Comparison of ENCODE assay signal across 8 cellular contexts in the genomic region with DNA sequence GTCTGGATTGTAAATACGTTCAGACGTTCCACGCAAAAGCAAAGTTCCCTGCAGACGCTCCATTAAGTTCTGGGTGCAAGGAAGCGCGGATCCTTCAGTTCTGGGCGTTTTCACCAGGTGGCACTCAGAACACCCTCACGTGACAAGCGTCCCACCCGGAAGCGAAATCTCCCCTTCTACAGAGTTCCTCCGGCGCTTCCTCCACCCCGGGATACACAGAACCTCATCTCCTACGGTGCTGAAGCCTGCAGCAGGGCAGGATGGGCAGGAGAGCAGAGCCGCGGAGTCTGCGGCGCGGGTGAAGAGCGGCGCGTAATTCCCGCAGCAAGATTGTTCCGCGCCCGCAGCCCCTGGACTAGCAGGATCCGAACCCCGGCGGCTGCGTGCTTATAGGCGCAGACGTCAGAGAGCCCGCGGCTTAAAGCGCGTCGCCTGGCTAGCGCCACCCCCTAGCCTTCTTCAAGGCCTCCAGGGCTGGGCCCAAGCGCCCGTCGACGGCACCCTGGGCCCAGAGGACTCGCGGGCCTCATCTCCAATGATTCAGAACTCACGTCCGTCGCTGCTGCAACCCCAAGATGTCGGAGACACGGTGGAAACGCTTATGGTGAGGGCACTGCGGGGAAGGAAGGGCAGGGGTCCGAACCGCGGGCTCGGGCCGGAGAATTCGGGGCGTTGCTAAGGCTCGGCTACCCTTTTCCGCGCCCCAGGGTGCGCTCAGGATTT. TPM values are rescaled to one million over a fixed set of nuclear protein-coding genes. Genes with fewer than 3 reads are reported as not detected.
DNase-seq lines count a peak whose midpoint lies in the region; ATAC-seq lines count a peak whose summit lies in the region.

A gene with protein sequence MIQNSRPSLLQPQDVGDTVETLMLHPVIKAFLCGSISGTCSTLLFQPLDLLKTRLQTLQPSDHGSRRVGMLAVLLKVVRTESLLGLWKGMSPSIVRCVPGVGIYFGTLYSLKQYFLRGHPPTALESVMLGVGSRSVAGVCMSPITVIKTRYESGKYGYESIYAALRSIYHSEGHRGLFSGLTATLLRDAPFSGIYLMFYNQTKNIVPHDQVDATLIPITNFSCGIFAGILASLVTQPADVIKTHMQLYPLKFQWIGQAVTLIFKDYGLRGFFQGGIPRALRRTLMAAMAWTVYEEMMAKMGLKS (plus strand): TSS at position 181 of the 723 bp plus-strand sequence. CDS start 355 bp downstream, at position 536.

- ATAC-seq in GM21390 (IDR thresholded peaks at IDR 0.05; ENCODE audit: unreplicated experiment), result peak; percentile 70
- ATAC-seq in activated CD8-positive, alpha-beta memory T cell treated with anti-CD3 and anti-CD28 coated beads, Interleukin-2, amount 10 ng/mL, durations not matched to agents 7 days and 5 days, result peak; percentile 82
- peak; percentile 86 for ATAC-seq in esophagus mucosa
- ATAC-seq in naive thymus-derived CD4-positive, alpha-beta T cell, result peak; percentile 86

- CTCF ChIA-PET in CD4-positive, alpha-beta memory T cell (lab: Charles Lee; ENCODE audit: partially characterized antibody), result interaction anchor here (1.1 to 1.9 kb wide), 2 partner anchors 23 to 64 kb away, joined by 3 to 8 read pairs; partner anchors contain the start of gene RPSA
- CTCF ChIA-PET in activated CD8-positive, alpha-beta memory T cell treated with anti-CD3 and anti-CD28 coated beads, Interleukin-2, amount 10 ng/mL, durations not matched to agents 7 days and 5 days (lab: Charles Lee), result interaction anchor here (1.4 to 2.3 kb wide), 3 partner anchors 15 to 95 kb away, joined by 6 to 10 read pairs (median 9); partner anchors contain the start of gene RPSA
- CTCF ChIA-PET in naive thymus-derived CD4-positive, alpha-beta T cell (lab: Charles Lee), result interaction anchor here (1.1 kb wide), 1 partner anchor 25 kb away, joined by 3 read pairs; no protein-coding TSS in a partner anchor

- peak within 1 kb of the TSS; percentile 97 to 100 (median 100) for H3K27ac Mint-ChIP-seq in CD4-positive, alpha-beta memory T cell
- peak within 1 kb of the TSS; percentile 99 for H3K27ac Mint-ChIP-seq in activated CD8-positive, alpha-beta memory T cell treated with anti-CD3 and anti-CD28 coated beads, Interleukin-2, amount 10 ng/mL, durations not matched to agents 7 days and 5 days
- peak within 1 kb of the TSS; percentile 95 to 100 (median 99) for H3K27ac Mint-ChIP-seq in naive thymus-derived CD4-positive, alpha-beta T cell
- peak within 1 kb of the TSS; percentile 100 for H3K27ac Mint-ChIP-seq in stimulated activated naive CD8-positive, alpha-beta T cell treated with anti-CD3 and anti-CD28 coated beads, Interleukin-15, Interleukin-2, amounts not matched to agents 100 ng/mL and 50 ng/mL, for 24 hours

- no peaks in the 10 kb centered on the region for H3K36me3 ChIP-seq in CD4-positive, alpha-beta memory T cell (ENCODE audit: insufficient read depth, low read length)
- H3K36me3 ChIP-seq in HUES64 (ENCODE audit: insufficient read depth, low read length), result no peaks in the 10 kb centered on the region
- H3K36me3 ChIP-seq in naive thymus-derived CD4-positive, alpha-beta T cell (ENCODE audit: control insufficient read depth in 2 of 3, insufficient read depth in 3 of 3, low read length in 3 of 3), result peaks cover 0 to 6% (median 0%) of the 10 kb centered on the region in 3 experiments

- H3K9me3 Mint-ChIP-seq in CD4-positive, alpha-beta memory T cell, result no peaks in the 10 kb centered on the region
- H3K9me3 Mint-ChIP-seq in activated CD8-positive, alpha-beta memory T cell treated with anti-CD3 and anti-CD28 coated beads, Interleukin-2, amount 10 ng/mL, durations not matched to agents 7 days and 5 days (ENCODE audit: low read depth), result no peaks in the 10 kb centered on the region
- H3K9me3 Mint-ChIP-seq in naive thymus-derived CD4-positive, alpha-beta T cell, result peaks cover 0 to 2% (median 0%) of the 10 kb centered on the region in 11 donors
- H3K9me3 Mint-ChIP-seq in stimulated activated naive CD8-positive, alpha-beta T cell treated with anti-CD3 and anti-CD28 coated beads, Interleukin-15, Interleukin-2, amounts not matched to agents 100 ng/mL and 50 ng/mL, for 24 hours, result no peaks in the 10 kb centered on the region

- H3K4me1 Mint-ChIP-seq in CD4-positive, alpha-beta memory T cell, result peaks cover 32 to 53% (median 44%) of the 10 kb centered on the region in 4 donors
- peaks cover 47% of the 10 kb centered on the region for H3K4me1 Mint-ChIP-seq in activated CD8-positive, alpha-beta memory T cell treated with anti-CD3 and anti-CD28 coated beads, Interleukin-2, amount 10 ng/mL, durations not matched to agents 7 days and 5 days
- peaks cover 36 to 59% (median 49%) of the 10 kb centered on the region in 7 donors for H3K4me1 Mint-ChIP-seq in naive thymus-derived CD4-positive, alpha-beta T cell
- peaks cover 51% of the 10 kb centered on the region for H3K4me1 Mint-ChIP-seq in stimulated activated naive CD8-positive, alpha-beta T cell treated with anti-CD3 and anti-CD28 coated beads, Interleukin-15, Interleukin-2, amounts not matched to agents 100 ng/mL and 50 ng/mL, for 24 hours (ENCODE audit: low read depth)

- no peaks in the 10 kb centered on the region for H3K9me3 ChIP-seq in CD4-positive, alpha-beta memory T cell (ENCODE audit: control insufficient read depth in 1 of 2, low read length in 2 of 2)
- no peaks in the 10 kb centered on the region for H3K9me3 ChIP-seq in HUES64 (ENCODE audit: insufficient read depth, low read depth, low read length)
- H3K9me3 ChIP-seq in naive thymus-derived CD4-positive, alpha-beta T cell (ENCODE audit: control insufficient read depth in 2 of 3, low read length in 3 of 3), result no peaks in the 10 kb centered on the region

- no peaks in the 10 kb centered on the region for H3K27me3 Mint-ChIP-seq in CD4-positive, alpha-beta memory T cell
- H3K27me3 Mint-ChIP-seq in activated CD8-positive, alpha-beta memory T cell treated with anti-CD3 and anti-CD28 coated beads, Interleukin-2, amount 10 ng/mL, durations not matched to agents 7 days and 5 days, result no peaks in the 10 kb centered on the region
- H3K27me3 Mint-ChIP-seq in naive thymus-derived CD4-positive, alpha-beta T cell, result no peaks in the 10 kb centered on the region
- H3K27me3 Mint-ChIP-seq in stimulated activated naive CD8-positive, alpha-beta T cell treated with anti-CD3 and anti-CD28 coated beads, Interleukin-15, Interleukin-2, amounts not matched to agents 100 ng/mL and 50 ng/mL, for 24 hours, result no peaks in the 10 kb centered on the region

- DNase-seq in CD4-positive, alpha-beta memory T cell, result peak; percentile 82 to 90 (median 85)
- peak; percentile 91 for DNase-seq in activated CD8-positive, alpha-beta memory T cell treated with anti-CD3 and anti-CD28 coated beads, Interleukin-2, amount 10 ng/mL, durations not matched to agents 7 days and 5 days
- DNase-seq in naive thymus-derived CD4-positive, alpha-beta T cell, result peak; percentile 60 to 86 (median 84)
- DNase-seq in NK-92 treated with Interleukin-12 subunit alpha and Interleukin-12 subunit beta, amount 100 ng/mL, for 24 hours (lab: John Stamatoyannopoulos, UW), result no peak

- POLR2A ChIA-PET in CD4-positive, alpha-beta memory T cell (lab: Charles Lee; ENCODE audit: partially characterized antibody), result interaction anchor here (1.0 to 7.2 kb wide), 4 partner anchors 24 to 1816 kb away, joined by 3 to 75 read pairs (median 4); partner anchors contain the start of genes CTNNB1, GORASP1, RPSA and TTC21A
- POLR2A ChIA-PET in naive thymus-derived CD4-positive, alpha-beta T cell (lab: Charles Lee), result interaction anchor here (0.7 to 2.1 kb wide), 2 partner anchors 24 to 200 kb away, joined by 3 to 25 read pairs; partner anchors contain the start of gene RPSA

- H3K4me1 ChIP-seq in CD4-positive, alpha-beta memory T cell (ENCODE audit: insufficient read depth, low read length), result peaks cover 47% of the 10 kb centered on the region
- peaks cover 15% of the 10 kb centered on the region for H3K4me1 ChIP-seq in HUES64 (ENCODE audit: insufficient read depth, low read length)
- H3K4me1 ChIP-seq in naive thymus-derived CD4-positive, alpha-beta T cell (ENCODE audit: control insufficient read depth in 2 of 2, insufficient read depth in 2 of 2, low read length in 2 of 2), result peaks cover 25 to 39% of the 10 kb centered on the region in 2 donors

- no peaks in the 10 kb centered on the region for H3K27me3 ChIP-seq in CD4-positive, alpha-beta memory T cell (ENCODE audit: insufficient read depth, low read length)
- no peaks in the 10 kb centered on the region for H3K27me3 ChIP-seq in HUES64 (ENCODE audit: insufficient read depth, low read length)
- H3K27me3 ChIP-seq in naive thymus-derived CD4-positive, alpha-beta T cell (ENCODE audit: control insufficient read depth in 2 of 2, insufficient read depth in 2 of 2, low read length in 2 of 2), result no peaks in the 10 kb centered on the region

- H3K9ac ChIP-seq in HUES64 (ENCODE audit: low read depth, low read length), result peak within 1 kb of the TSS; percentile 83

- H3K4me3 ChIP-seq in CD4-positive, alpha-beta memory T cell (ENCODE audit: low read length in 2 of 2), result peak within 1 kb of the TSS; percentile 91 to 92
- peak within 1 kb of the TSS; percentile 84 for H3K4me3 ChIP-seq in HUES64 (ENCODE audit: low read length)
- H3K4me3 ChIP-seq in naive thymus-derived CD4-positive, alpha-beta T cell (ENCODE audit: low read length), result peak within 1 kb of the TSS; percentile 88

- peaks cover 3 to 20% of the 10 kb centered on the region in 2 donors for H3K36me3 Mint-ChIP-seq in CD4-positive, alpha-beta memory T cell
- peaks cover 7% of the 10 kb centered on the region for H3K36me3 Mint-ChIP-seq in activated CD8-positive, alpha-beta memory T cell treated with anti-CD3 and anti-CD28 coated beads, Interleukin-2, amount 10 ng/mL, durations not matched to agents 7 days and 5 days
- peaks cover 0 to 9% (median 0%) of the 10 kb centered on the region in 5 donors for H3K36me3 Mint-ChIP-seq in naive thymus-derived CD4-positive, alpha-beta T cell
- peaks cover 15% of the 10 kb centered on the region for H3K36me3 Mint-ChIP-seq in stimulated activated naive CD8-positive, alpha-beta T cell treated with anti-CD3 and anti-CD28 coated beads, Interleukin-15, Interleukin-2, amounts not matched to agents 100 ng/mL and 50 ng/mL, for 24 hours (ENCODE audit: low read depth)

- under 1% methylated on average over 63 of the region's 63 CpGs for WGBS in HUES64

- peak within 1 kb of the TSS; percentile 96 to 100 (median 98) for H3K4me3 Mint-ChIP-seq in CD4-positive, alpha-beta memory T cell
- H3K4me3 Mint-ChIP-seq in activated CD8-positive, alpha-beta memory T cell treated with anti-CD3 and anti-CD28 coated beads, Interleukin-2, amount 10 ng/mL, durations not matched to agents 7 days and 5 days, result peak within 1 kb of the TSS; percentile 96
- peak within 1 kb of the TSS; percentile 91 to 99 (median 97) for H3K4me3 Mint-ChIP-seq in naive thymus-derived CD4-positive, alpha-beta T cell
- peak within 1 kb of the TSS; percentile 99 for H3K4me3 Mint-ChIP-seq in stimulated activated naive CD8-positive, alpha-beta T cell treated with anti-CD3 and anti-CD28 coated beads, Interleukin-15, Interleukin-2, amounts not matched to agents 100 ng/mL and 50 ng/mL, for 24 hours

- intact Hi-C loops in CD4-positive, alpha-beta memory T cell (cut with micrococcal nuclease), result loop anchor here (1.0 to 10.0 kb wide), 5 partner anchors 276 to 1141 kb away; partner anchors contain the start of genes EIF1B, EXOG, GORASP1 and RPL14
- intact Hi-C loops in naive thymus-derived CD4-positive, alpha-beta T cell (cut with micrococcal nuclease), result loop anchor here (1.0 to 10.0 kb wide), 11 partner anchors 22 to 1249 kb away; partner anchors contain the start of genes EIF1B (in 2 of the 2), ACAA1 (in 1 of the 2), EXOG (in 1 of the 2) and MYD88 (in 1 of the 2)

- peak within 1 kb of the TSS; percentile 93 for H3K27ac ChIP-seq in CD4-positive, alpha-beta memory T cell (ENCODE audit: low read depth, low read length)
- peak within 1 kb of the TSS; percentile 86 for H3K27ac ChIP-seq in HUES64 (ENCODE audit: low read depth, low read length)
- peak within 1 kb of the TSS; percentile 96 for H3K27ac ChIP-seq in naive thymus-derived CD4-positive, alpha-beta T cell (ENCODE audit: low read depth, low read length)

RNA-seq across cellular contexts. Expression of the gene that starts here (rescaled TPM):
- 10 to 100 TPM; 46.0 to 53.5 TPM for total RNA-seq in CD4-positive, alpha-beta memory T cell
- 10 to 100 TPM; 44.5 to 55.5 TPM for polyA plus RNA-seq in CD4-positive, alpha-beta memory T cell
- polyA plus RNA-seq in HUES64 (2013, experiment 1 of 2), result 32.8 TPM
- polyA plus RNA-seq in HUES64 (2013, experiment 2 of 2), result 27.3 TPM
- 10 to 100 TPM; 36.2 to 55.9 TPM for total RNA-seq in activated CD8-positive, alpha-beta memory T cell treated with anti-CD3 and anti-CD28 coated beads, Interleukin-2, amount 10 ng/mL, durations not matched to agents 7 days and 5 days
- 8.6 TPM for total RNA-seq in esophagus mucosa
- total RNA-seq in naive thymus-derived CD4-positive, alpha-beta T cell, result 10 to 100 TPM; 30.3 to 50.2 (median 46.8) TPM
- polyA plus RNA-seq in naive thymus-derived CD4-positive, alpha-beta T cell, result 10 to 100 TPM; 45.0 to 53.7 TPM
